1 cellular context compared by ENCODE assay signal in the genomic region with DNA sequence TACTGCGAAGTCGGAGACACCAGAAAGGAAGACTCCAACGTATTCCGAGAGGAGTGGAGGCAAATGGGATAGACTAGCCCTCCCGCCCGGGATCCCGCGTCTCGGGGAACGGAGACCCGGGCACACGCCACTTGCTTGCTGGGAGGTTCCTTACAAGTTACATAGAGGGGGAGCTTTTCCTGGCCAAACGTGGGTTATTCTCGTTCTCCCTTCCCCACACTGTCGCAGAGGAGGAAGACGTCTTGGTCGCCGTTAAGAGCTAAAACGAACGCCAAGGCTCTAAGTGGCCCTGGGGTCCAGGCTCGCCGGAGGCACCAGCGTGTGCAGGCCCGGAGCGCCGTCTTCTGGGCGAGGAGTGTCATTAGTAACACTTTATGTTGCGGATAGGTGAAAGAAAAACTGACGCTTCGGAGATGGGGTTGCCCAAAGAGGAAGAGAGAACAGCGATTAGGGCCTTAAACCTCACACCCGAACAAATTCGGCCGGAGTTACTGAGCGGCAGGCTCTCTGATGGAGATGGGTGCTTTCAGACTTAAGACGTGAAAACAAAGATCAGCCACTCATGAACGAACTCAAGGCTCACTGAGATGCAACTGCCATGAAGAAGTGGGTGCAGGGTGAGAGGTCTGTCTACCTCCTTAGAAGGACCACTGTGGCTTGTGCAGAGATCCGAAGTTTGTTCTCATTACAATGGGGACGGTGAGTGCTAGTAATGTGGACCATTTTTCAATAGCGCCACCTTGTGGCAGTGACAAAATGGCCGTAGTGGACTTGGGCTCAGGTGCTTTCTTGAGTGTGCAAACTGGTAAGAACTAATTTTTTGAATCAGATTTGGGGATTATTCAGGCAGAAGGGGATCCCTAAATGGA.
TF ChIP-seq lines count a peak whose summit lies in the region.

No MANE protein-coding gene starts in this region.

TF ChIP-seq in neural cell, 6 proteins besides CTCF, POLR2A, EP300 and RAD21:
- TF ChIP-seq, protein P1, sequence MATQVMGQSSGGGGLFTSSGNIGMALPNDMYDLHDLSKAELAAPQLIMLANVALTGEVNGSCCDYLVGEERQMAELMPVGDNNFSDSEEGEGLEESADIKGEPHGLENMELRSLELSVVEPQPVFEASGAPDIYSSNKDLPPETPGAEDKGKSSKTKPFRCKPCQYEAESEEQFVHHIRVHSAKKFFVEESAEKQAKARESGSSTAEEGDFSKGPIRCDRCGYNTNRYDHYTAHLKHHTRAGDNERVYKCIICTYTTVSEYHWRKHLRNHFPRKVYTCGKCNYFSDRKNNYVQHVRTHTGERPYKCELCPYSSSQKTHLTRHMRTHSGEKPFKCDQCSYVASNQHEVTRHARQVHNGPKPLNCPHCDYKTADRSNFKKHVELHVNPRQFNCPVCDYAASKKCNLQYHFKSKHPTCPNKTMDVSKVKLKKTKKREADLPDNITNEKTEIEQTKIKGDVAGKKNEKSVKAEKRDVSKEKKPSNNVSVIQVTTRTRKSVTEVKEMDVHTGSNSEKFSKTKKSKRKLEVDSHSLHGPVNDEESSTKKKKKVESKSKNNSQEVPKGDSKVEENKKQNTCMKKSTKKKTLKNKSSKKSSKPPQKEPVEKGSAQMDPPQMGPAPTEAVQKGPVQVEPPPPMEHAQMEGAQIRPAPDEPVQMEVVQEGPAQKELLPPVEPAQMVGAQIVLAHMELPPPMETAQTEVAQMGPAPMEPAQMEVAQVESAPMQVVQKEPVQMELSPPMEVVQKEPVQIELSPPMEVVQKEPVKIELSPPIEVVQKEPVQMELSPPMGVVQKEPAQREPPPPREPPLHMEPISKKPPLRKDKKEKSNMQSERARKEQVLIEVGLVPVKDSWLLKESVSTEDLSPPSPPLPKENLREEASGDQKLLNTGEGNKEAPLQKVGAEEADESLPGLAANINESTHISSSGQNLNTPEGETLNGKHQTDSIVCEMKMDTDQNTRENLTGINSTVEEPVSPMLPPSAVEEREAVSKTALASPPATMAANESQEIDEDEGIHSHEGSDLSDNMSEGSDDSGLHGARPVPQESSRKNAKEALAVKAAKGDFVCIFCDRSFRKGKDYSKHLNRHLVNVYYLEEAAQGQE (IDR thresholded peaks at IDR 0.05; ENCODE audit: borderline replicate concordance) = no peak
- peak; percentile 82 for TF ChIP-seq SMC3 (conservative IDR thresholded peaks at IDR 0.05; ENCODE audit: poor library complexity)
